In the genomic region with DNA sequence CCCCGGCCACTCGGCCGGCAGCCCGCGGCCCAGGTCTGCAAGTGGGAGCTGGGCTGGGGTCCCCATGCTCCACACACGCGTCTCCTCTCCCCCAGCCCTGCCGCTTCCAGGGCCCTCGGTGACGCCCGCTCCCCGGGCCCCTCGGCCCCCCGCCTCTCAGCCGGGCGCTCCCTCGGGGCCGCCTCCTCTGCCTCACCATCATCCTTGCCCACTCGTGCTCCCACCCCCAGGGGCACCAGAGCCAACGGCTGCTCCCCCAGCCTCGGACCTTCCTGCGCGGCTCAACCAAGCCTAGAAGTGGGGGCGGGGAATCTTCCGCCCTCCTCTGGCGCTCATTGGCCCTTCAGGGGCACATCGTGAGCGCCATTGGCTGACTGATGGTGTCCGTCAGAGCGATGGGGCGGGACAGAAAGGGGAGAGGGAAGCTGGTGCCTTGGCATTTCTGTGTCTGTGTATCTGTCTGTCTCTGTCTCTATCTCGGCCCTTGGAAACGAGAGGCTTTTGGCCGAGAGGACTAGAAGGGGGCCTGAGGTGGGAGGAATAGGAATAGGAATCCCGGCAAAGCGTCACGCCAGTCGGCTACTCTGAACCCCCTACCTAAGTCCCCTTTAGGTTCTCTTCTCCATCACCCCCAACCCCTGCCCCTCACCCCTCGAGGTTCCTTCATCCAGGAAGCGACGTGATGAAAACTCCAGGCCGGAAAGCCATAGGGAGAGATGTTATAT, we compare ENCODE assay signal across 8 cellular contexts.
DNase-seq lines count a peak whose midpoint lies in the region; ATAC-seq, FAIRE-seq and TF ChIP-seq lines count a peak whose summit lies in the region.

No MANE protein-coding gene starts in this region.

- peak overlapping the region; percentile 72 for H3K4me3 ChIP-seq in AG10803 (ENCODE audit: low read length)
- peak overlapping the region; percentile 76 to 93 (median 84) for H3K4me3 ChIP-seq in keratinocyte (ENCODE audit: control insufficient read depth in 2 of 3, extremely low read depth in 1 of 3, insufficient read depth in 2 of 3, low read depth in 1 of 3, low read length in 3 of 3)

- no peaks in the 10 kb centered on the region for H3K9me3 ChIP-seq in keratinocyte (ENCODE audit: control insufficient read depth, low read depth, low read length)

- H3K79me2 ChIP-seq in keratinocyte (ENCODE audit: control insufficient read depth, insufficient read depth, low read length): peaks cover 10% of the 10 kb centered on the region

- peak overlapping the region; percentile 81 for H2AFZ ChIP-seq in keratinocyte (ENCODE audit: control insufficient read depth, low read length)

- H4K20me1 ChIP-seq in keratinocyte (ENCODE audit: control insufficient read depth, extremely low read depth, insufficient read depth, low read length): no peaks in the 10 kb centered on the region

- FAIRE-seq in keratinocyte (lab: Jason Lieb, UNC): no peak

- dilution Hi-C loops in keratinocyte (cut with MboI; ENCODE audit: extremely low pct_ligation_motif_present, low sequenced_read_pairs): no loop called here

- H3K27ac ChIP-seq in keratinocyte (ENCODE audit: control insufficient read depth, insufficient read depth, low read length): peak overlapping the region; percentile 52

- H3K4me2 ChIP-seq in keratinocyte (ENCODE audit: control insufficient read depth, extremely low read depth, insufficient read depth, low read depth, low read length): peak overlapping the region; percentile 76

- H3K9ac ChIP-seq in keratinocyte (ENCODE audit: control insufficient read depth, extremely low read depth, insufficient read depth, low read length): peak overlapping the region; percentile 81

- no peak for TF ChIP-seq CTCF in AG10803 (conservative IDR thresholded peaks at IDR 0.05; ENCODE audit: low read length)
- no peak for TF ChIP-seq CTCF in keratinocyte (optimal IDR thresholded peaks at IDR 0.05 in 1 of 3, IDR thresholded peaks at IDR 0.05 in 1 of 3, conservative IDR thresholded peaks at IDR 0.05 in 1 of 3; ENCODE audit: extremely low read depth in 1 of 3, insufficient read depth in 2 of 3, low read length in 3 of 3)

- no peaks in the 10 kb centered on the region for H3K9me1 ChIP-seq in keratinocyte (ENCODE audit: control insufficient read depth, extremely low read depth, insufficient read depth, low read length)

- no peaks in the 10 kb centered on the region for H3K27me3 ChIP-seq in keratinocyte (ENCODE audit: control insufficient read depth, extremely low read depth, insufficient read depth, low read length)

- H3K4me1 ChIP-seq in keratinocyte (ENCODE audit: control insufficient read depth, extremely low read depth, insufficient read depth, low read length): no peaks in the 10 kb centered on the region

- H3K36me3 ChIP-seq in keratinocyte (ENCODE audit: control insufficient read depth in 2 of 2, extremely low read depth in 1 of 2, insufficient read depth in 2 of 2, low read length in 2 of 2): no peaks in the 10 kb centered on the region

- ATAC-seq in GM19035 (IDR thresholded peaks at IDR 0.05; ENCODE audit: unreplicated experiment) (peak; percentile 96), HG03342 (IDR thresholded peaks at IDR 0.05; ENCODE audit: unreplicated experiment) (peak; percentile 94)

- peak; percentile 84 for DNase-seq in AG10803 (ENCODE audit: low read depth)
- peak; percentile 68 for DNase-seq in NCI-H345 treated with DMSO at 0.1 percent for 48 hours (lab: John Stamatoyannopoulos, UW; ENCODE audit: unreplicated experiment)
- peak; percentile 82 for DNase-seq in activated CD4-positive, CD25-positive, alpha-beta regulatory T cell treated with anti-CD3 and anti-CD28 coated beads, Interleukin-2, amount 50 U/mL, for 16 hours (ENCODE audit: low read depth, low spot score)
- peak; percentile 95 for DNase-seq in cerebellar cortex (ENCODE audit: low spot score)
- peak; percentile 52 for DNase-seq in keratinocyte (ENCODE audit: low read depth, low spot score)
- DNase-seq in stimulated activated CD4-positive, alpha-beta T cell treated with anti-CD3 and anti-CD28 coated beads, Interleukin-12 subunit alpha, Interleukin-12 subunit beta, amount 100 ng/mL, for 48 hours (ENCODE audit: low read depth in 2 of 3, low spot score in 1 of 3): peak; percentile 85 to 96 (median 85)

Comparison
In these comparisons a context has a peak if more than half of its experiments do, and no peak if none do; other contexts are left out.
1. Peak in every context shown above with its lines: DNase-seq, ATAC-seq, H3K4me3 ChIP-seq and H3K27ac ChIP-seq.